Comparison of ENCODE assay signal across 18 cellular contexts in genomic region chr10:106311590-106311989, GRCh38.
"Had no signal": no experiment of that assay in that cellular context is flagged by ENCODE, and none has a peak within 500 bp of the region (broad histone marks: within the 10 kb centered on the region; RNA-seq: fewer than 3 reads in every experiment).

No MANE protein-coding gene starts in this region.

- H3K27me3 Mint-ChIP-seq: activated naive CD8-positive, alpha-beta T cell; naive thymus-derived CD8-positive, alpha-beta T cell had no signal

- H3K4me3 ChIP-seq: cardiac muscle cell, left ventricle myocardium inferior, ovary, prostate gland, vagina had no signal

- H3K36me3 Mint-ChIP-seq: activated naive CD8-positive, alpha-beta T cell; naive thymus-derived CD8-positive, alpha-beta T cell; stimulated activated effector memory CD8-positive, alpha-beta T cell treated with anti-CD3 and anti-CD28 coated beads, Interleukin-12 subunit alpha, Interleukin-12 subunit beta, amount 100 ng/mL, for 72 hours; type B pancreatic cell; WTC11 had no signal

- H3K4me1 ChIP-seq: foreskin keratinocyte, left ventricle myocardium inferior, prostate gland, vagina had no signal

- H3K27me3 ChIP-seq: cardiac muscle cell, ovary, vagina had no signal

- H3K9me3 ChIP-seq: left ventricle myocardium inferior, ovary, prostate gland, vagina had no signal

- H3K4me1 Mint-ChIP-seq: naive thymus-derived CD8-positive, alpha-beta T cell; stimulated activated effector memory CD8-positive, alpha-beta T cell treated with anti-CD3 and anti-CD28 coated beads, Interleukin-12 subunit alpha, Interleukin-12 subunit beta, amount 100 ng/mL, for 72 hours had no signal

- H3K27ac ChIP-seq: cardiac muscle cell, epithelial cell of prostate, foreskin keratinocyte, left ventricle myocardium inferior, ovary, prostate gland, vagina had no signal

- H3K27ac Mint-ChIP-seq: activated naive CD8-positive, alpha-beta T cell; naive thymus-derived CD8-positive, alpha-beta T cell; stimulated activated effector memory CD8-positive, alpha-beta T cell treated with anti-CD3 and anti-CD28 coated beads, Interleukin-12 subunit alpha, Interleukin-12 subunit beta, amount 100 ng/mL, for 72 hours; type B pancreatic cell; WTC11 had no signal

- H3K4me3 Mint-ChIP-seq: activated naive CD8-positive, alpha-beta T cell; naive thymus-derived CD8-positive, alpha-beta T cell; stimulated activated effector memory CD8-positive, alpha-beta T cell treated with anti-CD3 and anti-CD28 coated beads, Interleukin-12 subunit alpha, Interleukin-12 subunit beta, amount 100 ng/mL, for 72 hours; type B pancreatic cell; WTC11 had no signal

- ATAC-seq: foreskin keratinocyte; naive thymus-derived CD8-positive, alpha-beta T cell; right cardiac atrium; stimulated activated effector memory CD8-positive, alpha-beta T cell treated with anti-CD3 and anti-CD28 coated beads, Interleukin-12 subunit alpha, Interleukin-12 subunit beta, amount 100 ng/mL, for 72 hours had no signal

- DNase-seq: activated T-cell treated with anti-CD3 and anti-CD28 coated beads, Interleukin-2, amount 50 U/mL, for 1 hour; amniotic stem cell; foreskin keratinocyte; left ventricle myocardium inferior; naive thymus-derived CD8-positive, alpha-beta T cell; ovary; right cardiac atrium; small intestine; stimulated activated CD4-positive, alpha-beta T cell treated with anti-CD3 and anti-CD28 coated beads, Interleukin-2, amount 100 ng/mL, for 24 hours; T-helper 9 cell had no signal

- H3K9me3 Mint-ChIP-seq: type B pancreatic cell had no signal

- H3K36me3 ChIP-seq: cardiac muscle cell, left ventricle myocardium inferior, ovary, prostate gland, vagina had no signal
